In the genomic region with DNA sequence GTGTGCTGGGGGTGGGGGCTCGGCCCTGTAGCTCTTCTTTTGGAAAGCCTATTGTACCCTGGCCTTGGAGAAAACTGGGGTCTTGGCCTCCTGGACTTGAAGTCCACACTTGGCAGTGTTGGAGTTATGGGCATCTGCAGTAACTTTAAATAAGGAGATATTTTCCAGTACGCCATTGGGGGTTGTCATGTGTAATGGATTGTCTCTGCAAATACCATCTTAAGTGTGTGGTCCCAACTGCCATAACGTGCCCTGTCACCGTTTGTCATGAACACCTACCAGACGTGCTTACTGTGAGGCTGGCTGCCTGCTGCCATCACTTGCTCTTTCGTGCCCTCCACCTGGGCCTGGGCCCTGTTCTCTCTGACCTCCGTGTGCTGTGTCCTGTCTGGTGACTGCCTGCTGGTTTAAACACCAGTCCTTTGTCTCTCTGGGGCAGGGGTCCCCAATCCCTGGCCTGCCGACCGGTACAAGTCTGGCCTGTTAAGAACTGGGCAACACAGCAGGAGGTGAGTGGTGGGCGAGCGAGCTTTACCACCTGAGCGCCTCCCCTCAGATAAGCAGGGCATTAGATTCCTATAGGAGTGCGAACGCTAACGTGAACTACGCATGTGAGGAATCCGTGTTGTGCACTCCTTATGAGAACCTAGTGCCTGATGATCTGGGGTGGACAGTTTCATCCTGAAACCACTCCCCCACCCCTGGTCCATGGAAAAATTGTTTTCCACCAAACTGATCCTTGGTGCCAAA, we compare ENCODE assay signal across 17 cellular contexts. TPM values are rescaled to one million over a fixed set of nuclear protein-coding genes. Genes with fewer than 3 reads are reported as not detected.
A peak's percentile ranks its signal among the peaks of the same experiment; 100 is the strongest.
DNase-seq lines count a peak whose midpoint lies in the region; ATAC-seq lines count a peak whose summit lies in the region.
"Had no signal": no experiment of that assay in that cellular context is flagged by ENCODE, and none has a peak within 500 bp of the region (broad histone marks: within the 10 kb centered on the region; RNA-seq: fewer than 3 reads in every experiment).

No MANE protein-coding gene starts in this region.

- H3K9me3 ChIP-seq in Karpas-422 (ENCODE audit: low read length): no peaks in the 10 kb centered on the region
- H3K9me3 ChIP-seq: A549, gastroesophageal sphincter had no signal

- H2AFZ ChIP-seq in Karpas-422 (ENCODE audit: low read length): no peak overlapping the region

- no peak overlapping the region for H3K4me3 ChIP-seq in Karpas-422 (ENCODE audit: low read length)
- H3K4me3 ChIP-seq: A549, coronary artery, gastroesophageal sphincter had no signal

- no peak overlapping the region for H3K27ac ChIP-seq in Karpas-422 (ENCODE audit: low read length)
- H3K27ac ChIP-seq: A549, coronary artery, epithelial cell of prostate, gastroesophageal sphincter had no signal

- POLR2A ChIA-PET in activated CD4-positive, alpha-beta T cell treated with anti-CD3 and anti-CD28 coated beads, Interleukin-2, amount 10 ng/mL, durations not matched to agents 7 days and 5 days (lab: Charles Lee): no interaction called here

- peaks cover 10% of the 10 kb centered on the region for H3K36me3 Mint-ChIP-seq in activated CD4-positive, alpha-beta T cell treated with anti-CD3 and anti-CD28 coated beads, Interleukin-2, amount 10 ng/mL, durations not matched to agents 7 days and 5 days (ENCODE audit: low read depth)
- peaks cover 5% of the 10 kb centered on the region for H3K36me3 Mint-ChIP-seq in memory B cell
- H3K36me3 Mint-ChIP-seq: natural killer cell treated with Interleukin-12 subunit alpha and Interleukin-12 subunit beta and Interleukin-15 and Interleukin-18, amount 100 ng/mL, for 72 hours had no signal

- peak overlapping the region; percentile 10 for H3K27ac Mint-ChIP-seq in activated CD4-positive, alpha-beta T cell treated with anti-CD3 and anti-CD28 coated beads, Interleukin-2, amount 10 ng/mL, durations not matched to agents 7 days and 5 days
- peak overlapping the region; percentile 11 for H3K27ac Mint-ChIP-seq in memory B cell
- H3K27ac Mint-ChIP-seq: natural killer cell treated with Interleukin-12 subunit alpha and Interleukin-12 subunit beta and Interleukin-15 and Interleukin-18, amount 100 ng/mL, for 72 hours; T-helper 1 cell treated with Interleukin-12 subunit alpha and Interleukin-12 subunit beta and Interleukin-4 antibody, amounts not matched to agents 30 μg/mL and 1 μg/mL, for 36 hours had no signal

- H3K9ac ChIP-seq in Karpas-422 (ENCODE audit: low read length): no peak overlapping the region

- CTCF ChIA-PET in activated CD4-positive, alpha-beta T cell treated with anti-CD3 and anti-CD28 coated beads, Interleukin-2, amount 10 ng/mL, durations not matched to agents 7 days and 5 days (lab: Charles Lee): interaction anchor here (1.6 to 1.7 kb wide), 2 partner anchors 8 to 29 kb away, joined by 3 to 8 read pairs; no protein-coding TSS in a partner anchor

- peaks cover 12% of the 10 kb centered on the region for H3K4me1 Mint-ChIP-seq in activated CD4-positive, alpha-beta T cell treated with anti-CD3 and anti-CD28 coated beads, Interleukin-2, amount 10 ng/mL, durations not matched to agents 7 days and 5 days
- H3K4me1 Mint-ChIP-seq in memory B cell: peaks cover 8% of the 10 kb centered on the region

- H3K27me3 Mint-ChIP-seq in activated CD4-positive, alpha-beta T cell treated with anti-CD3 and anti-CD28 coated beads, Interleukin-2, amount 10 ng/mL, durations not matched to agents 7 days and 5 days: no peaks in the 10 kb centered on the region
- no peaks in the 10 kb centered on the region for H3K27me3 Mint-ChIP-seq in memory B cell
- H3K27me3 Mint-ChIP-seq: activated CD4-positive, alpha-beta T cell treated with anti-CD3 and anti-CD28 coated beads for 36 hours; natural killer cell treated with Interleukin-12 subunit alpha and Interleukin-12 subunit beta and Interleukin-15 and Interleukin-18, amount 100 ng/mL, for 72 hours had no signal

- ATAC-seq in memory B cell (ENCODE audit: low read depth) (no peak), GM21367 (IDR thresholded peaks at IDR 0.05; ENCODE audit: unreplicated experiment) (no peak), GM18517 (IDR thresholded peaks at IDR 0.05; ENCODE audit: unreplicated experiment) (no peak)
- ATAC-seq: gastroesophageal sphincter; natural killer cell treated with Interleukin-12 subunit alpha and Interleukin-12 subunit beta and Interleukin-15 and Interleukin-18, amount 100 ng/mL, for 72 hours; right cardiac atrium had no signal

- H3K4me3 Mint-ChIP-seq in activated CD4-positive, alpha-beta T cell treated with anti-CD3 and anti-CD28 coated beads, Interleukin-2, amount 10 ng/mL, durations not matched to agents 7 days and 5 days: no peak overlapping the region
- no peak overlapping the region for H3K4me3 Mint-ChIP-seq in memory B cell
- H3K4me3 Mint-ChIP-seq: activated CD4-positive, alpha-beta T cell treated with anti-CD3 and anti-CD28 coated beads for 36 hours; natural killer cell treated with Interleukin-12 subunit alpha and Interleukin-12 subunit beta and Interleukin-15 and Interleukin-18, amount 100 ng/mL, for 72 hours; T-helper 1 cell treated with Interleukin-12 subunit alpha and Interleukin-12 subunit beta and Interleukin-4 antibody, amounts not matched to agents 30 μg/mL and 1 μg/mL, for 36 hours had no signal

- peaks cover 28% of the 10 kb centered on the region for H4K20me1 ChIP-seq in Karpas-422 (ENCODE audit: insufficient read depth, low read depth, low read length)

- H3K36me3 ChIP-seq in Karpas-422 (ENCODE audit: insufficient read depth, low read length): peaks cover 10% of the 10 kb centered on the region

- H3K79me2 ChIP-seq in Karpas-422 (ENCODE audit: low read length): 0 out of 2 replicates have a peak, but pooled peaks cover 3% of the 10 kb centered on the region

- H3K27me3 ChIP-seq in Karpas-422 (ENCODE audit: low read length): no peaks in the 10 kb centered on the region
- H3K27me3 ChIP-seq: gastroesophageal sphincter had no signal

- H3K9me2 ChIP-seq in Karpas-422 (replicated peaks; ENCODE audit: insufficient read depth, low read length): no peaks in the 10 kb centered on the region

- no peak for DNase-seq in activated CD4-positive, alpha-beta T cell treated with anti-CD3 and anti-CD28 coated beads, Interleukin-2, amount 10 ng/mL, durations not matched to agents 7 days and 5 days
- no peak for DNase-seq in activated CD4-positive, alpha-beta T cell treated with anti-CD3 and anti-CD28 coated beads for 48 hours
- peak; percentile 54 for DNase-seq in Karpas-422
- no peak for DNase-seq in memory B cell (ENCODE audit: low spot score in 2 of 2)
- DNase-seq: KBM-7, NCI-H1105 treated with DMSO at 0.1 percent for 48 hours, NCI-H2227 treated with DMSO at 0.1 percent for 48 hours, right cardiac atrium had no signal

- H3K4me1 ChIP-seq in Karpas-422 (ENCODE audit: low read length): peaks cover 23% of the 10 kb centered on the region

- no peaks in the 10 kb centered on the region for H3K9me3 Mint-ChIP-seq in activated CD4-positive, alpha-beta T cell treated with anti-CD3 and anti-CD28 coated beads, Interleukin-2, amount 10 ng/mL, durations not matched to agents 7 days and 5 days
- H3K9me3 Mint-ChIP-seq in memory B cell: no peaks in the 10 kb centered on the region
- H3K9me3 Mint-ChIP-seq: natural killer cell treated with Interleukin-12 subunit alpha and Interleukin-12 subunit beta and Interleukin-15 and Interleukin-18, amount 100 ng/mL, for 72 hours; T-helper 1 cell treated with Interleukin-12 subunit alpha and Interleukin-12 subunit beta and Interleukin-4 antibody, amounts not matched to agents 30 μg/mL and 1 μg/mL, for 36 hours had no signal

- H3K4me2 ChIP-seq in Karpas-422 (ENCODE audit: low read depth, low read length, poor library complexity, severe bottlenecking): no peak overlapping the region
- H3K4me2 ChIP-seq: A549 had no signal

RNA-seq across cellular contexts. Expression of gene ZDHHC8, which starts 3.6 kb away (rescaled TPM):
- total RNA-seq in activated CD4-positive, alpha-beta T cell treated with anti-CD3 and anti-CD28 coated beads, Interleukin-2, amount 10 ng/mL, durations not matched to agents 7 days and 5 days: 10 to 100 TPM; 57.9 to 58.9 TPM
- total RNA-seq in Karpas-422 (2014; rRNA removed; shearing (Covaris generic); ENCODE audit: low replicate concordance): 8.9 and 11.5 TPM in 2 replicates

RNA-seq across cellular contexts. Expression of gene TRMT2A, which starts 11.0 kb away (rescaled TPM):
- total RNA-seq in activated CD4-positive, alpha-beta T cell treated with anti-CD3 and anti-CD28 coated beads, Interleukin-2, amount 10 ng/mL, durations not matched to agents 7 days and 5 days: 10 to 100 TPM; 85.5 to 91.4 TPM
- total RNA-seq in Karpas-422 (2014; rRNA removed; shearing (Covaris generic); ENCODE audit: low replicate concordance): 54.8 and 130 TPM in 2 replicates

RNA-seq across cellular contexts. Expression of gene RANBP1, which starts 12.1 kb away (rescaled TPM):
- 100 to 1,000 TPM; 229 to 234 TPM for total RNA-seq in activated CD4-positive, alpha-beta T cell treated with anti-CD3 and anti-CD28 coated beads, Interleukin-2, amount 10 ng/mL, durations not matched to agents 7 days and 5 days
- total RNA-seq in Karpas-422 (2014; rRNA removed; shearing (Covaris generic); ENCODE audit: low replicate concordance): 133 and 205 TPM in 2 replicates

RNA-seq across cellular contexts. Expression of gene CCDC188, which starts 22.8 kb away (rescaled TPM):
- under 1 TPM; 0.12 to 0.23 TPM for total RNA-seq in activated CD4-positive, alpha-beta T cell treated with anti-CD3 and anti-CD28 coated beads, Interleukin-2, amount 10 ng/mL, durations not matched to agents 7 days and 5 days
- not detected in 2 replicates for total RNA-seq in Karpas-422 (2014; rRNA removed; shearing (Covaris generic); ENCODE audit: low replicate concordance)
- total RNA-seq: activated CD4-positive, alpha-beta T cell treated with anti-CD3 and anti-CD28 coated beads for 36 hours; gastroesophageal sphincter had no signal

RNA-seq across cellular contexts. Expression of gene DGCR8, which starts 48.0 kb away (rescaled TPM):
- total RNA-seq in activated CD4-positive, alpha-beta T cell treated with anti-CD3 and anti-CD28 coated beads, Interleukin-2, amount 10 ng/mL, durations not matched to agents 7 days and 5 days: 10 to 100 TPM; 51.2 to 54.5 TPM
- 16.4 and 26.6 TPM in 2 replicates for total RNA-seq in Karpas-422 (2014; rRNA removed; shearing (Covaris generic); ENCODE audit: low replicate concordance)
